8 cellular contexts compared by ENCODE assay signal in the genomic region with DNA sequence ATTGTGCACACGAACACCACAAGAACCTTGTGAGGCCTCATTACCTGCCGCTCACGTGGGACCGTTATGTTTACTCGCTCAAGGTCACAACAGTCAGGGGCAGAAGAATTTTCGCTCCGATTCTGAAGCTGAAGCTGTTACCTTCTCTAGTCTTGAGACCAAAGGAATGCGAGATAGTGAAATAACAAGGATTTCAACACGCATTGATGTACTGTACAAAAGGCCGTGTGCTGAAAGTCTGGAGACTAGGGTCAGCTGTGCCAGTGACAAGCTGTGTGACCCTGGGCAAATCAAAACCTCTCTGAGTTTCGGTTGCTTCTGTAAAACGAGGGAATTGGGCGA. TPM values are rescaled to one million over a fixed set of nuclear protein-coding genes. Genes with fewer than 3 reads are reported as not detected.
DNase-seq lines count a peak whose midpoint lies in the region; ATAC-seq and TF ChIP-seq lines count a peak whose summit lies in the region.

No MANE protein-coding gene starts in this region.

- H3K36me3 Mint-ChIP-seq in natural killer cell (peaks cover 11% of the 10 kb centered on the region), type B pancreatic cell (peaks cover 12% of the 10 kb centered on the region)

- H3K4me1 Mint-ChIP-seq in natural killer cell: peaks cover 50% of the 10 kb centered on the region in 2 donors
- peaks cover 8% of the 10 kb centered on the region for H3K4me1 Mint-ChIP-seq in type B pancreatic cell (ENCODE audit: unreplicated experiment)

- DNase-seq in activated CD4-positive, alpha-beta T cell treated with anti-CD3 and anti-CD28 coated beads for 1 hour: peak; percentile 25
- DNase-seq in effector CD4-positive, alpha-beta T cell: peak; percentile 38
- DNase-seq in natural killer cell (peak; percentile 30), type B pancreatic cell (ENCODE audit: extremely low spot score, unreplicated experiment) (no peak), NCI-H146 (lab: John Stamatoyannopoulos, UW) (no peak)

- H3K9me3 Mint-ChIP-seq in natural killer cell: peaks cover 2 to 6% of the 10 kb centered on the region in 2 donors
- peaks cover 4% of the 10 kb centered on the region for H3K9me3 Mint-ChIP-seq in type B pancreatic cell

- intact Hi-C loops in natural killer cell (cut with micrococcal nuclease): loop anchor here (1.0 to 10.0 kb wide), 6 partner anchors 18 to 749 kb away; a partner anchor contains a TSS

- H3K27me3 Mint-ChIP-seq in natural killer cell (ENCODE audit: low read depth in 2 of 2) (no peaks in the 10 kb centered on the region), type B pancreatic cell (no peaks in the 10 kb centered on the region)

- H3K4me3 Mint-ChIP-seq in natural killer cell: peak overlapping the region; percentile 97
- peak overlapping the region; percentile 94 for H3K4me3 Mint-ChIP-seq in type B pancreatic cell

- H3K27ac Mint-ChIP-seq in natural killer cell (peak overlapping the region; percentile 98 to 99), type B pancreatic cell (peak overlapping the region; percentile 88)

- TF ChIP-seq CTCF in natural killer cell (IDR thresholded peaks at IDR 0.05) (no peak), type B pancreatic cell (conservative IDR thresholded peaks at IDR 0.05) (no peak)

- peak; percentile 20 for ATAC-seq in GM19023 (IDR thresholded peaks at IDR 0.05; ENCODE audit: unreplicated experiment)
- peak; percentile 21 for ATAC-seq in HG03108 (IDR thresholded peaks at IDR 0.05; ENCODE audit: unreplicated experiment)
- ATAC-seq in natural killer cell: peak in 2 of 3 donors; percentile 25 to 27
- ATAC-seq in HG03095 (IDR thresholded peaks at IDR 0.05; ENCODE audit: unreplicated experiment): no peak

RNA-seq across cellular contexts. Expression of a gene that starts 0.6 kb away (rescaled TPM):
- total RNA-seq in natural killer cell (10 to 100 TPM; 17.2 to 21.0 (median 18.3) TPM), type B pancreatic cell (ENCODE audit: low replicate concordance) (5.8 and 7.2 TPM in 2 replicates)

Comparison
In these comparisons a context has a peak if more than half of its experiments do, and no peak if none do; other contexts are left out.
1. DNase-seq: peak in activated CD4-positive, alpha-beta T cell treated with anti-CD3 and anti-CD28 coated beads for 1 hour (single experiment), effector CD4-positive, alpha-beta T cell (single experiment) and natural killer cell (single experiment); none in type B pancreatic cell (single experiment) and NCI-H146 (single experiment).